ENCODE assay signal across 1 cellular context in genomic region chr1:205410581-205411298, GRCh38.
TF ChIP-seq lines count a peak whose summit lies in the region.

No MANE protein-coding gene starts in this region.

TF ChIP-seq in HEK293, 187 proteins besides CTCF, POLR2A, EP300 and RAD21 (continued from another document):
- TF ChIP-seq PATZ1 (tag by site-specific recombination; IDR thresholded peaks at IDR 0.05) (no peak), ZFP37 (tag by site-specific recombination; IDR thresholded peaks at IDR 0.05) (no peak), ZNF660 (tag by site-specific recombination; IDR thresholded peaks at IDR 0.05) (no peak), ZNF518A (tag by site-specific recombination; conservative IDR thresholded peaks at IDR 0.05; ENCODE audit: low read depth) (no peak), ZNF776 (tag by site-specific recombination; IDR thresholded peaks at IDR 0.05; ENCODE audit: borderline replicate concordance) (0 out of 2 replicates have a peak, but pooled peaks have one; percentile 44), ZNF157 (tag by site-specific recombination; IDR thresholded peaks at IDR 0.05) (no peak), ZIC2 (tag by site-specific recombination; IDR thresholded peaks at IDR 0.05) (no peak), SCRT1 (tag by site-specific recombination; IDR thresholded peaks at IDR 0.05; ENCODE audit: borderline replicate concordance) (no peak), ZNF549 (tag by site-specific recombination; IDR thresholded peaks at IDR 0.05) (no peak), ZNF843 (tag by site-specific recombination; IDR thresholded peaks at IDR 0.05) (no peak), GLI4 (tag by site-specific recombination; IDR thresholded peaks at IDR 0.05) (no peak), ZNF596 (tag by site-specific recombination; IDR thresholded peaks at IDR 0.05) (no peak), ZNF473 (tag by site-specific recombination; IDR thresholded peaks at IDR 0.05) (peak; percentile 31; the same call in 1 of the 2 replicates), ZNF571 (tag by site-specific recombination; IDR thresholded peaks at IDR 0.05) (no peak), ZNF544 (tag by site-specific recombination; IDR thresholded peaks at IDR 0.05) (no peak), ZNF629 (tag by site-specific recombination; IDR thresholded peaks at IDR 0.05) (no peak), ZNF701 (tag by site-specific recombination; IDR thresholded peaks at IDR 0.05) (no peak), ZNF747 (tag by site-specific recombination; IDR thresholded peaks at IDR 0.05) (no peak), ZNF366 (tag by site-specific recombination; conservative IDR thresholded peaks at IDR 0.05) (peak; percentile 95), PRDM1 (tag by site-specific recombination; IDR thresholded peaks at IDR 0.05) (peak; percentile 94), ZNF529 (tag by site-specific recombination; IDR thresholded peaks at IDR 0.05; ENCODE audit: insufficient replicate concordance) (no peak), ZNF184 (tag by site-specific recombination; IDR thresholded peaks at IDR 0.05) (no peak), ZNF169 (tag by site-specific recombination; IDR thresholded peaks at IDR 0.05) (no peak), ZNF121 (tag by site-specific recombination; IDR thresholded peaks at IDR 0.05) (no peak), ZNF341 (tag by site-specific recombination; IDR thresholded peaks at IDR 0.05; ENCODE audit: low read depth) (no peak), ZFP69B (tag by site-specific recombination; IDR thresholded peaks at IDR 0.05) (no peak), ZEB2 (tag by site-specific recombination; IDR thresholded peaks at IDR 0.05) (no peak), ZNF114 (tag by site-specific recombination; IDR thresholded peaks at IDR 0.05) (0 out of 2 replicates have a peak, but pooled peaks have one; percentile 68), ZNF211 (tag by site-specific recombination; IDR thresholded peaks at IDR 0.05; ENCODE audit: low read depth) (no peak), ZNF560 (tag by site-specific recombination; IDR thresholded peaks at IDR 0.05; ENCODE audit: borderline replicate concordance) (no peak)
- TF ChIP-seq, protein P1, sequence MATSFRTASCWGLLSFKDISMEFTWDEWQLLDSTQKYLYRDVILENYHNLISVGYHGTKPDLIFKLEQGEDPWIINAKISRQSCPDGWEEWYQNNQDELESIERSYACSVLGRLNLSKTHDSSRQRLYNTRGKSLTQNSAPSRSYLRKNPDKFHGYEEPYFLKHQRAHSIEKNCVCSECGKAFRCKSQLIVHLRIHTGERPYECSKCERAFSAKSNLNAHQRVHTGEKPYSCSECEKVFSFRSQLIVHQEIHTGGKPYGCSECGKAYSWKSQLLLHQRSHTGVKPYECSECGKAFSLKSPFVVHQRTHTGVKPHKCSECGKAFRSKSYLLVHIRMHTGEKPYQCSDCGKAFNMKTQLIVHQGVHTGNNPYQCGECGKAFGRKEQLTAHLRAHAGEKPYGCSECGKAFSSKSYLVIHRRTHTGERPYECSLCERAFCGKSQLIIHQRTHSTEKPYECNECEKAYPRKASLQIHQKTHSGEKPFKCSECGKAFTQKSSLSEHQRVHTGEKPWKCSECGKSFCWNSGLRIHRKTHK (tag by site-specific recombination; IDR thresholded peaks at IDR 0.05) = no peak
- TF ChIP-seq, protein P2, sequence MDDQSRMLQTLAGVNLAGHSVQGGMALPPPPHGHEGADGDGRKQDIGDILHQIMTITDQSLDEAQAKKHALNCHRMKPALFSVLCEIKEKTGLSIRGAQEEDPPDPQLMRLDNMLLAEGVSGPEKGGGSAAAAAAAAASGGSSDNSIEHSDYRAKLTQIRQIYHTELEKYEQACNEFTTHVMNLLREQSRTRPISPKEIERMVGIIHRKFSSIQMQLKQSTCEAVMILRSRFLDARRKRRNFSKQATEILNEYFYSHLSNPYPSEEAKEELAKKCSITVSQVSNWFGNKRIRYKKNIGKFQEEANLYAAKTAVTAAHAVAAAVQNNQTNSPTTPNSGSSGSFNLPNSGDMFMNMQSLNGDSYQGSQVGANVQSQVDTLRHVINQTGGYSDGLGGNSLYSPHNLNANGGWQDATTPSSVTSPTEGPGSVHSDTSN (CRISPR knock-in tag; IDR thresholded peaks at IDR 0.05) = no peak
- TF ChIP-seq, protein P3, sequence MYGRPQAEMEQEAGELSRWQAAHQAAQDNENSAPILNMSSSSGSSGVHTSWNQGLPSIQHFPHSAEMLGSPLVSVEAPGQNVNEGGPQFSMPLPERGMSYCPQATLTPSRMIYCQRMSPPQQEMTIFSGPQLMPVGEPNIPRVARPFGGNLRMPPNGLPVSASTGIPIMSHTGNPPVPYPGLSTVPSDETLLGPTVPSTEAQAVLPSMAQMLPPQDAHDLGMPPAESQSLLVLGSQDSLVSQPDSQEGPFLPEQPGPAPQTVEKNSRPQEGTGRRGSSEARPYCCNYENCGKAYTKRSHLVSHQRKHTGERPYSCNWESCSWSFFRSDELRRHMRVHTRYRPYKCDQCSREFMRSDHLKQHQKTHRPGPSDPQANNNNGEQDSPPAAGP (tag by site-specific recombination; IDR thresholded peaks at IDR 0.05) = no peak
- TF ChIP-seq, protein P4, sequence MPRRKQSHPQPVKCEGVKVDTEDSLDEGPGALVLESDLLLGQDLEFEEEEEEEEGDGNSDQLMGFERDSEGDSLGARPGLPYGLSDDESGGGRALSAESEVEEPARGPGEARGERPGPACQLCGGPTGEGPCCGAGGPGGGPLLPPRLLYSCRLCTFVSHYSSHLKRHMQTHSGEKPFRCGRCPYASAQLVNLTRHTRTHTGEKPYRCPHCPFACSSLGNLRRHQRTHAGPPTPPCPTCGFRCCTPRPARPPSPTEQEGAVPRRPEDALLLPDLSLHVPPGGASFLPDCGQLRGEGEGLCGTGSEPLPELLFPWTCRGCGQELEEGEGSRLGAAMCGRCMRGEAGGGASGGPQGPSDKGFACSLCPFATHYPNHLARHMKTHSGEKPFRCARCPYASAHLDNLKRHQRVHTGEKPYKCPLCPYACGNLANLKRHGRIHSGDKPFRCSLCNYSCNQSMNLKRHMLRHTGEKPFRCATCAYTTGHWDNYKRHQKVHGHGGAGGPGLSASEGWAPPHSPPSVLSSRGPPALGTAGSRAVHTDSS (tag by site-specific recombination; IDR thresholded peaks at IDR 0.05) = no peak
- TF ChIP-seq, protein P5, sequence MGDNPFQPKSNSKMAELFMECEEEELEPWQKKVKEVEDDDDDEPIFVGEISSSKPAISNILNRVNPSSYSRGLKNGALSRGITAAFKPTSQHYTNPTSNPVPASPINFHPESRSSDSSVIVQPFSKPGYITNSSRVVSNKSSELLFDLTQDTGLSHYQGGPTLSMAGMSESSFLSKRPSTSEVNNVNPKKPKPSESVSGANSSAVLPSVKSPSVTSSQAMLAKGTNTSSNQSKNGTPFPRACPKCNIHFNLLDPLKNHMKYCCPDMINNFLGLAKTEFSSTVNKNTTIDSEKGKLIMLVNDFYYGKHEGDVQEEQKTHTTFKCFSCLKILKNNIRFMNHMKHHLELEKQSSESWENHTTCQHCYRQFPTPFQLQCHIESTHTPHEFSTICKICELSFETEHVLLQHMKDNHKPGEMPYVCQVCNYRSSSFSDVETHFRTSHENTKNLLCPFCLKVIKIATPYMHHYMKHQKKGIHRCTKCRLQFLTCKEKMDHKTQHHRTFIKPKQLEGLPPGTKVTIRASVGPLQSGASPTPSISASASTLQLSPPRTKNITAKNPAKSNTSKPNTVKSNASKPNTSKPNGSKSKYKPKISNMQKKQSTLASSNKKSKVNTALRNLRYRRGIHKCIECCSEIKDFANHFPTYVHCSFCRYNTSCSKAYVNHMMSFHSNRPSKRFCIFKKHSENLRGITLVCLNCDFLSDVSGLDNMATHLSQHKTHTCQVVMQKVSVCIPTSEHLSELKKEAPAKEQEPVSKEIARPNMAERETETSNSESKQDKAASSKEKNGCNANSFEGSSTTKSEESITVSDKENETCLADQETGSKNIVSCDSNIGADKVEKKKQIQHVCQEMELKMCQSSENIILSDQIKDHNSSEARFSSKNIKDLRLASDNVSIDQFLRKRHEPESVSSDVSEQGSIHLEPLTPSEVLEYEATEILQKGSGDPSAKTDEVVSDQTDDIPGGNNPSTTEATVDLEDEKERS (tag by site-specific recombination; IDR thresholded peaks at IDR 0.05) = no peak
- TF ChIP-seq, protein P6, sequence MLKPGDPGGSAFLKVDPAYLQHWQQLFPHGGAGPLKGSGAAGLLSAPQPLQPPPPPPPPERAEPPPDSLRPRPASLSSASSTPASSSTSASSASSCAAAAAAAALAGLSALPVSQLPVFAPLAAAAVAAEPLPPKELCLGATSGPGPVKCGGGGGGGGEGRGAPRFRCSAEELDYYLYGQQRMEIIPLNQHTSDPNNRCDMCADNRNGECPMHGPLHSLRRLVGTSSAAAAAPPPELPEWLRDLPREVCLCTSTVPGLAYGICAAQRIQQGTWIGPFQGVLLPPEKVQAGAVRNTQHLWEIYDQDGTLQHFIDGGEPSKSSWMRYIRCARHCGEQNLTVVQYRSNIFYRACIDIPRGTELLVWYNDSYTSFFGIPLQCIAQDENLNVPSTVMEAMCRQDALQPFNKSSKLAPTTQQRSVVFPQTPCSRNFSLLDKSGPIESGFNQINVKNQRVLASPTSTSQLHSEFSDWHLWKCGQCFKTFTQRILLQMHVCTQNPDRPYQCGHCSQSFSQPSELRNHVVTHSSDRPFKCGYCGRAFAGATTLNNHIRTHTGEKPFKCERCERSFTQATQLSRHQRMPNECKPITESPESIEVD (tag by site-specific recombination; IDR thresholded peaks at IDR 0.05) = no peak
- TF ChIP-seq, protein P7, sequence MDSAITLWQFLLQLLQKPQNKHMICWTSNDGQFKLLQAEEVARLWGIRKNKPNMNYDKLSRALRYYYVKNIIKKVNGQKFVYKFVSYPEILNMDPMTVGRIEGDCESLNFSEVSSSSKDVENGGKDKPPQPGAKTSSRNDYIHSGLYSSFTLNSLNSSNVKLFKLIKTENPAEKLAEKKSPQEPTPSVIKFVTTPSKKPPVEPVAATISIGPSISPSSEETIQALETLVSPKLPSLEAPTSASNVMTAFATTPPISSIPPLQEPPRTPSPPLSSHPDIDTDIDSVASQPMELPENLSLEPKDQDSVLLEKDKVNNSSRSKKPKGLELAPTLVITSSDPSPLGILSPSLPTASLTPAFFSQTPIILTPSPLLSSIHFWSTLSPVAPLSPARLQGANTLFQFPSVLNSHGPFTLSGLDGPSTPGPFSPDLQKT (IDR thresholded peaks at IDR 0.05; ENCODE audit: borderline replicate concordance, low read depth, low read length) = no peak
TF ChIP-seq in HEK293: peak in this region for 6.
